1 cellular context compared by ENCODE assay signal in genomic region chr17:6443692-6444572, GRCh38.
TF ChIP-seq lines count a peak whose summit lies in the region.

Gene PIMREG, plus strand, starts transcription at chr17:6444455. Its CDS starts 656 bp downstream, at chr17:6445111.

TF ChIP-seq in K562, 482 proteins besides CTCF, POLR2A, EP300 and RAD21 (continued from another document and continues in another):
- TF ChIP-seq ZNF511 (CRISPR knock-in tag; IDR thresholded peaks at IDR 0.05) = 0 out of 2 replicates have a peak, but pooled peaks have one; percentile 36
- 0 out of 2 replicates have a peak, but pooled peaks have one; percentile 20 for TF ChIP-seq SP1 (CRISPR knock-in tag; IDR thresholded peaks at IDR 0.05)
- TF ChIP-seq KLF6 (CRISPR knock-in tag; IDR thresholded peaks at IDR 0.05; ENCODE audit: borderline replicate concordance) = no peak
- 0 out of 2 replicates have a peak, but pooled peaks have one; percentile 15 for TF ChIP-seq ZBTB7A (IDR thresholded peaks at IDR 0.05; ENCODE audit: borderline replicate concordance, control insufficient read depth, low read depth, low read length)
- no peak for TF ChIP-seq ZNF589 (CRISPR knock-in tag; IDR thresholded peaks at IDR 0.05; ENCODE audit: low read depth)
- TF ChIP-seq RBFOX2 (IDR thresholded peaks at IDR 0.05; ENCODE audit: low read depth, low read length) = peak; percentile 90
- TF ChIP-seq, protein P1, sequence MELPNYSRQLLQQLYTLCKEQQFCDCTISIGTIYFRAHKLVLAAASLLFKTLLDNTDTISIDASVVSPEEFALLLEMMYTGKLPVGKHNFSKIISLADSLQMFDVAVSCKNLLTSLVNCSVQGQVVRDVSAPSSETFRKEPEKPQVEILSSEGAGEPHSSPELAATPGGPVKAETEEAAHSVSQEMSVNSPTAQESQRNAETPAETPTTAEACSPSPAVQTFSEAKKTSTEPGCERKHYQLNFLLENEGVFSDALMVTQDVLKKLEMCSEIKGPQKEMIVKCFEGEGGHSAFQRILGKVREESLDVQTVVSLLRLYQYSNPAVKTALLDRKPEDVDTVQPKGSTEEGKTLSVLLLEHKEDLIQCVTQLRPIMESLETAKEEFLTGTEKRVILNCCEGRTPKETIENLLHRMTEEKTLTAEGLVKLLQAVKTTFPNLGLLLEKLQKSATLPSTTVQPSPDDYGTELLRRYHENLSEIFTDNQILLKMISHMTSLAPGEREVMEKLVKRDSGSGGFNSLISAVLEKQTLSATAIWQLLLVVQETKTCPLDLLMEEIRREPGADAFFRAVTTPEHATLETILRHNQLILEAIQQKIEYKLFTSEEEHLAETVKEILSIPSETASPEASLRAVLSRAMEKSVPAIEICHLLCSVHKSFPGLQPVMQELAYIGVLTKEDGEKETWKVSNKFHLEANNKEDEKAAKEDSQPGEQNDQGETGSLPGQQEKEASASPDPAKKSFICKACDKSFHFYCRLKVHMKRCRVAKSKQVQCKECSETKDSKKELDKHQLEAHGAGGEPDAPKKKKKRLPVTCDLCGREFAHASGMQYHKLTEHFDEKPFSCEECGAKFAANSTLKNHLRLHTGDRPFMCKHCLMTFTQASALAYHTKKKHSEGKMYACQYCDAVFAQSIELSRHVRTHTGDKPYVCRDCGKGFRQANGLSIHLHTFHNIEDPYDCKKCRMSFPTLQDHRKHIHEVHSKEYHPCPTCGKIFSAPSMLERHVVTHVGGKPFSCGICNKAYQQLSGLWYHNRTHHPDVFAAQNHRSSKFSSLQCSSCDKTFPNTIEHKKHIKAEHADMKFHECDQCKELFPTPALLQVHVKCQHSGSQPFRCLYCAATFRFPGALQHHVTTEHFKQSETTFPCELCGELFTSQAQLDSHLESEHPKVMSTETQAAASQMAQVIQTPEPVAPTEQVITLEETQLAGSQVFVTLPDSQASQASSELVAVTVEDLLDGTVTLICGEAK (IDR thresholded peaks at IDR 0.05) = 0 out of 2 replicates have a peak, but pooled peaks have one; percentile 24
- TF ChIP-seq, protein P1 (CRISPR knock-in tag; IDR thresholded peaks at IDR 0.05) = no peak
- TF ChIP-seq MYBL2 (IDR thresholded peaks at IDR 0.05; ENCODE audit: low read depth) = peak; percentile 73
- no peak for TF ChIP-seq MYBL2 (CRISPR knock-in tag; IDR thresholded peaks at IDR 0.05; ENCODE audit: borderline replicate concordance)
- no peak for TF ChIP-seq ZNF311 (CRISPR knock-in tag; IDR thresholded peaks at IDR 0.05)
- peak; percentile 43 for TF ChIP-seq KDM5B (IDR thresholded peaks at IDR 0.05; ENCODE audit: insufficient replicate concordance, low read depth, low read length)
- TF ChIP-seq POLR2AphosphoS5 (IDR thresholded peaks at IDR 0.05; ENCODE audit: control insufficient read depth, insufficient read depth, low read depth, low read length) = no peak
- peak; percentile 90 for TF ChIP-seq EGR1 (conservative IDR thresholded peaks at IDR 0.05)
- TF ChIP-seq RFX5 (IDR thresholded peaks at IDR 0.05; ENCODE audit: low read depth, low read length) = no peak
- peak; percentile 41 for TF ChIP-seq TAF1 (IDR thresholded peaks at IDR 0.05; ENCODE audit: control insufficient read depth, extremely low read depth, insufficient read depth, low read length, severe bottlenecking)
- TF ChIP-seq KDM1A (IDR thresholded peaks at IDR 0.05) = 0 out of 4 replicates have a peak, but pooled peaks of 1 of the 2 experiments have one; percentile 13
- 0 out of 2 replicates have a peak, but pooled peaks have one; percentile 11 for TF ChIP-seq SMAD4 (CRISPR knock-in tag; conservative IDR thresholded peaks at IDR 0.05)
- TF ChIP-seq MYC (IDR thresholded peaks at IDR 0.05; ENCODE audit: low read depth, low read length) = peak; percentile 88
- no peak for TF ChIP-seq MYC (CRISPR knock-in tag; IDR thresholded peaks at IDR 0.05; ENCODE audit: borderline replicate concordance, low read depth)
- TF ChIP-seq TRIM24 (IDR thresholded peaks at IDR 0.05) = 0 out of 4 replicates have a peak, but pooled peaks of 1 of the 2 experiments have one; percentile 17
- TF ChIP-seq SIN3A (IDR thresholded peaks at IDR 0.05; ENCODE audit: borderline replicate concordance in 2 of 2, control insufficient read depth in 1 of 2, low read depth in 2 of 2, low read length in 2 of 2) = peak in 1 of 2 experiments; percentile 7; a peak in 1 of 4 replicates
- peak; percentile 64 for TF ChIP-seq NFYB (IDR thresholded peaks at IDR 0.05; ENCODE audit: extremely low read depth, insufficient read length)
- no peak for TF ChIP-seq ZBTB49 (CRISPR knock-in tag; IDR thresholded peaks at IDR 0.05; ENCODE audit: borderline replicate concordance)
- TF ChIP-seq MAFF (IDR thresholded peaks at IDR 0.05; ENCODE audit: low read length) = no peak
- TF ChIP-seq LCOR (CRISPR knock-in tag; IDR thresholded peaks at IDR 0.05) = 0 out of 2 replicates have a peak, but pooled peaks have one; percentile 37
- peak; percentile 62 for TF ChIP-seq ELF1 (tag; IDR thresholded peaks at IDR 0.05)
- TF ChIP-seq RNF2 (IDR thresholded peaks at IDR 0.05) = 0 out of 2 replicates have a peak, but pooled peaks have one; percentile 45
- no peak for TF ChIP-seq IRF1 (CRISPR knock-in tag; IDR thresholded peaks at IDR 0.05; ENCODE audit: borderline replicate concordance)
- no peak for TF ChIP-seq ZNF197 (CRISPR knock-in tag; IDR thresholded peaks at IDR 0.05; ENCODE audit: low read depth)
- no peak for TF ChIP-seq PTRF (tag; IDR thresholded peaks at IDR 0.05)
- TF ChIP-seq PKNOX1 (IDR thresholded peaks at IDR 0.05) = 0 out of 2 replicates have a peak, but pooled peaks have one; percentile 3
- peak in 1 of 2 experiments; percentile 70; a peak in 2 of 4 replicates for TF ChIP-seq HDAC1 (IDR thresholded peaks at IDR 0.05)
- TF ChIP-seq DACH1 (IDR thresholded peaks at IDR 0.05; ENCODE audit: partially characterized antibody) = peak; percentile 58
- peak; percentile 38; the same call in 1 of the 2 replicates for TF ChIP-seq FOSL1 (tag; conservative IDR thresholded peaks at IDR 0.05)
- TF ChIP-seq PHF8 (IDR thresholded peaks at IDR 0.05; ENCODE audit: borderline replicate concordance, low read length) = peak; percentile 68; the same call in 1 of the 2 replicates
- TF ChIP-seq SUPT5H (IDR thresholded peaks at IDR 0.05) = peak; percentile 64; the same call in 1 of the 2 replicates
- peak in 1 of 2 experiments; percentile 59; a peak in 1 of 3 replicates for TF ChIP-seq CBX3 (IDR thresholded peaks at IDR 0.05; ENCODE audit: borderline replicate concordance in 1 of 2, low read length in 2 of 2)
- no peak for TF ChIP-seq COPS2 (conservative IDR thresholded peaks at IDR 0.05)
- peak; percentile 41; the same call in 1 of the 2 replicates for TF ChIP-seq ZFX (CRISPR knock-in tag; IDR thresholded peaks at IDR 0.05)
- TF ChIP-seq ATF1 (CRISPR knock-in tag; IDR thresholded peaks at IDR 0.05) = no peak
- peak; percentile 81 for TF ChIP-seq ATF1 (tag; IDR thresholded peaks at IDR 0.05)
- TF ChIP-seq SFPQ (IDR thresholded peaks at IDR 0.05; ENCODE audit: low read depth, low read length) = no peak
- TF ChIP-seq CREB1 (IDR thresholded peaks at IDR 0.05) = no peak
- TF ChIP-seq CREB1 (CRISPR knock-in tag; IDR thresholded peaks at IDR 0.05) = peak; percentile 37; the same call in 1 of the 2 replicates
- peak; percentile 37 for TF ChIP-seq POLR2B (IDR thresholded peaks at IDR 0.05; ENCODE audit: low read depth, partially characterized antibody)
- TF ChIP-seq MAX (CRISPR knock-in tag; IDR thresholded peaks at IDR 0.05) = peak; percentile 93
- TF ChIP-seq ZSCAN29 (IDR thresholded peaks at IDR 0.05) = peak; percentile 92
- TF ChIP-seq ZNF431 (CRISPR knock-in tag; IDR thresholded peaks at IDR 0.05) = 0 out of 2 replicates have a peak, but pooled peaks have one; percentile 49
- TF ChIP-seq NRF1 (conservative IDR thresholded peaks at IDR 0.05 in 1 of 2, IDR thresholded peaks at IDR 0.05 in 1 of 2) = peak; percentile 75 to 78
- peak; percentile 74 for TF ChIP-seq GABPA (tag; conservative IDR thresholded peaks at IDR 0.05; ENCODE audit: low read depth)
- TF ChIP-seq FOXK1 (CRISPR knock-in tag; IDR thresholded peaks at IDR 0.05; ENCODE audit: borderline replicate concordance) = no peak
- peak; percentile 95 for TF ChIP-seq L3MBTL2 (IDR thresholded peaks at IDR 0.05)
- TF ChIP-seq EP400 (IDR thresholded peaks at IDR 0.05) = peak; percentile 89
- peak; percentile 86 for TF ChIP-seq RBM25 (IDR thresholded peaks at IDR 0.05; ENCODE audit: low read depth, low read length, severe bottlenecking)
- no peak for TF ChIP-seq MCM3 (IDR thresholded peaks at IDR 0.05)
- peak; percentile 54 for TF ChIP-seq FOS (IDR thresholded peaks at IDR 0.05; ENCODE audit: extremely low read depth, insufficient read length)
- TF ChIP-seq FOXM1 (IDR thresholded peaks at IDR 0.05; ENCODE audit: low read depth) = peak; percentile 32; the same call in 1 of the 2 replicates
- no peak for TF ChIP-seq FOXM1 (CRISPR knock-in tag; IDR thresholded peaks at IDR 0.05; ENCODE audit: low read depth)
